22 cellular contexts compared by ENCODE assay signal in the genomic region with DNA sequence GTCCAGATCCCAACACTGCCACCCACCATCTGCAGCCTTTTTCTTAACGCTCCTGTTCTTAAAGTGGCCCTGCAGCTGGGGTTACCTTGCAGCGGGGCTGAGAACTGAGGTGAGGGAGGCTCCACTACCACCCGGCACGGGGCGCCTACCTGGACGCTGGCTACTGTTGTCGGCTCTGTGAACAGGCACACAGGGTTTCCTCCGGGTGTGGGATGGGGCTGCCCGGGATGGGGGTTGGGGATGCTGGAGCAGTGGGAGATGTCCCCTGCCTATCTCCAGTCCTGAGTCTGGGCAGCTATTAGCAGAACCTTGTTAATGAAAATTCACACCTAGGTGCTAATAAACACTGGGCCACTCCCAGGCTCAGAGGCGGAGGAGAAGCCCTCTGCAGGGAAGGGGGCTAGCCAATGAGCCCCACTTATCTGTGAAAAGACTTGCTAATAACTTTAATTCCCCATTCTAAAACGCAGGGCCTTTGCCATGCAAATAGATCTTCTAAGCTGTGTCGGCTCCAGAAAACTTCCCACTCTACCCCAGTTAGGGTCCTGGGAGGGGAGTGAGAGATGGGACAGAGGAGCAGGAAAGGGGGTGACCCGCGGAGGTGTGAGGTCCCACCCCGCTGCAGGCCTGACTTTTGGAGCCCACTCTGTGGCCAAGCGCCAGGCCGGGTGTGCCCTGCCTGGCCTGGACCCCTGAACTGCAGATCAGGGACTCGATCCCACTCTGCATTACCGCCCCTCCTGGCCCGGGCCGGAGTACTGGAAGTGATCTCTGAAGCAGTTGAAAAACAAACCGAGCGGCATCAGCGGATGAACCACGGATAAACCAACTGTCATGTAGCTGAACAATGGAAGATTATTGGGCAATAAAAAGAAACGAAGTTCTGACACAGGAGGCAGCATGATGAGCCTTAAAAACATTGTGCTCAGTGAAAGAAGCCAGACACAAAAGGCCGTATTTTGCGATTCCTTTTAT. TPM values are rescaled to one million over a fixed set of nuclear protein-coding genes. Genes with fewer than 3 reads are reported as not detected.
DNase-seq lines count a peak whose midpoint lies in the region; ATAC-seq and TF ChIP-seq lines count a peak whose summit lies in the region.
"Had no signal": no experiment of that assay in that cellular context is flagged by ENCODE, and none has a peak within 500 bp of the region (broad histone marks: within the 10 kb centered on the region; RNA-seq: fewer than 3 reads in every experiment).

No MANE protein-coding gene starts in this region.

- H3K27me3 Mint-ChIP-seq in CD4-positive, CD25-positive, alpha-beta regulatory T cell: peaks cover 29% of the 10 kb centered on the region
- peaks cover 20% of the 10 kb centered on the region for H3K27me3 Mint-ChIP-seq in endodermal cell (ENCODE audit: insufficient read depth)
- H3K27me3 Mint-ChIP-seq in nephron progenitor cell (ENCODE audit: low read depth, poor library complexity): peaks cover 11% of the 10 kb centered on the region

- no peak overlapping the region for H3K9ac ChIP-seq in endodermal cell (ENCODE audit: extremely low read depth, low read length, poor library complexity, severe bottlenecking)

- H3K4me3 ChIP-seq in CD4-positive, CD25-positive, alpha-beta regulatory T cell (ENCODE audit: low read depth, low read length): no peak overlapping the region
- H3K4me3 ChIP-seq in endodermal cell (ENCODE audit: low read length) (no peak overlapping the region), WERI-Rb-1 (ENCODE audit: low read depth, low read length) (no peak overlapping the region)
- H3K4me3 ChIP-seq: gastroesophageal sphincter, Peyer's patch had no signal

- H3K4me1 Mint-ChIP-seq in CD4-positive, CD25-positive, alpha-beta regulatory T cell: peaks cover 0 to 12% (median 3%) of the 10 kb centered on the region in 4 donors
- H3K4me1 Mint-ChIP-seq in endodermal cell (no peaks in the 10 kb centered on the region), nephron progenitor cell (peaks cover 20% of the 10 kb centered on the region)

- no peak for ATAC-seq in CD4-positive, CD25-positive, alpha-beta regulatory T cell (ENCODE audit: low read depth in 2 of 2)
- no peak for ATAC-seq in GM21737 (IDR thresholded peaks at IDR 0.05; ENCODE audit: unreplicated experiment)
- ATAC-seq: gastroesophageal sphincter; stimulated activated naive CD8-positive, alpha-beta T cell treated with anti-CD3 and anti-CD28 coated beads, Interleukin-15, Interleukin-2, amounts not matched to agents 100 U/mL and 50 U/mL, for 24 hours had no signal

- H3K36me3 Mint-ChIP-seq in CD4-positive, CD25-positive, alpha-beta regulatory T cell: no peaks in the 10 kb centered on the region
- no peaks in the 10 kb centered on the region for H3K36me3 Mint-ChIP-seq in endodermal cell (ENCODE audit: low read depth)
- H3K36me3 Mint-ChIP-seq in nephron progenitor cell (ENCODE audit: low read depth): no peaks in the 10 kb centered on the region
- H3K36me3 Mint-ChIP-seq: IgD-negative memory B cell had no signal

- peaks cover 12% of the 10 kb centered on the region for H3K4me1 ChIP-seq in CD4-positive, CD25-positive, alpha-beta regulatory T cell (ENCODE audit: control insufficient read depth, insufficient read depth, low read length, poor library complexity, severe bottlenecking)
- H3K4me1 ChIP-seq in endodermal cell (ENCODE audit: control insufficient read depth, insufficient read depth, low read length): no peaks in the 10 kb centered on the region

- H3K27ac ChIP-seq in CD4-positive, CD25-positive, alpha-beta regulatory T cell (ENCODE audit: insufficient read depth, low read length, poor library complexity, severe bottlenecking): no peak overlapping the region
- no peak overlapping the region for H3K27ac ChIP-seq in endodermal cell (ENCODE audit: low read depth, low read length)
- H3K27ac ChIP-seq in WERI-Rb-1: no peak overlapping the region
- H3K27ac ChIP-seq: brain microvascular endothelial cell, gastroesophageal sphincter, Peyer's patch had no signal

- no peaks in the 10 kb centered on the region for H3K27me3 ChIP-seq in CD4-positive, CD25-positive, alpha-beta regulatory T cell (ENCODE audit: control insufficient read depth, insufficient read depth, low read length)
- H3K27me3 ChIP-seq in endodermal cell (ENCODE audit: control insufficient read depth, insufficient read depth, low read length, poor library complexity, severe bottlenecking) (peaks cover 84% of the 10 kb centered on the region), WERI-Rb-1 (ENCODE audit: insufficient read depth, low read depth, severe bottlenecking) (no peaks in the 10 kb centered on the region)
- H3K27me3 ChIP-seq: Peyer's patch had no signal

- no peak for DNase-seq in CD4-positive, CD25-positive, alpha-beta regulatory T cell
- DNase-seq in MV-4-11 (lab: John Stamatoyannopoulos, UW) (peak; percentile 15), endodermal cell (peak; percentile 82), nephron progenitor cell (no peak), WERI-Rb-1 (no peak), NCI-H2227 treated with DMSO at 0.1 percent for 48 hours (lab: John Stamatoyannopoulos, UW) (no peak)
- DNase-seq in effector CD4-positive, alpha-beta T cell: no peak
- DNase-seq: activated CD4-positive, alpha-beta T cell treated with anti-CD3 and anti-CD28 coated beads, Interleukin-2, amount 50 U/mL, for 1 hour; activated naive CD4-positive, alpha-beta T cell treated with anti-CD3 and anti-CD28 coated beads, Interleukin-2, amount 50 U/mL, for 16 hours; brain microvascular endothelial cell; NCI-H1105; NCI-H748 treated with DMSO at 0.1 percent for 48 hours; Peyer's patch; stimulated activated CD4-positive, alpha-beta T cell treated with anti-CD3 and anti-CD28 coated beads, Interleukin-15, amount 100 ng/mL, for 24 hours; stimulated activated naive CD8-positive, alpha-beta T cell treated with anti-CD3 and anti-CD28 coated beads, Interleukin-15, Interleukin-2, amounts not matched to agents 100 U/mL and 50 U/mL, for 24 hours had no signal

- H3K27ac Mint-ChIP-seq in CD4-positive, CD25-positive, alpha-beta regulatory T cell: no peak overlapping the region
- no peak overlapping the region for H3K27ac Mint-ChIP-seq in endodermal cell
- H3K27ac Mint-ChIP-seq in nephron progenitor cell: no peak overlapping the region
- H3K27ac Mint-ChIP-seq: dendritic cell treated with granulocyte-macrophage colony-stimulating factor and Interleukin-4, amounts not matched to agents 40 ng/mL and 50 ng/mL, for 4 days had no signal

- H3K4me3 Mint-ChIP-seq in CD4-positive, CD25-positive, alpha-beta regulatory T cell: peak overlapping the region in 3 of 4 donors; percentile 35 to 86 (median 50)
- H3K4me3 Mint-ChIP-seq in endodermal cell (no peak overlapping the region), nephron progenitor cell (peak overlapping the region; percentile 72)
- H3K4me3 Mint-ChIP-seq: dendritic cell treated with granulocyte-macrophage colony-stimulating factor and Interleukin-4, amounts not matched to agents 40 ng/mL and 50 ng/mL, for 4 days had no signal

- TF ChIP-seq CTCF in endodermal cell (conservative IDR thresholded peaks at IDR 0.05) (no peak), nephron progenitor cell (IDR thresholded peaks at IDR 0.05) (no peak), WERI-Rb-1 (IDR thresholded peaks at IDR 0.05; ENCODE audit: low read depth, low read length) (no peak)

- no peaks in the 10 kb centered on the region for H3K9me3 ChIP-seq in CD4-positive, CD25-positive, alpha-beta regulatory T cell (ENCODE audit: control insufficient read depth in 2 of 2, low read length in 2 of 2)
- H3K9me3 ChIP-seq in endodermal cell (ENCODE audit: control insufficient read depth, low read length) (no peaks in the 10 kb centered on the region), WERI-Rb-1 (ENCODE audit: severe bottlenecking) (no peaks in the 10 kb centered on the region)
- H3K9me3 ChIP-seq: gastroesophageal sphincter, Peyer's patch had no signal

- no peaks in the 10 kb centered on the region for H3K36me3 ChIP-seq in CD4-positive, CD25-positive, alpha-beta regulatory T cell (ENCODE audit: control insufficient read depth, insufficient read depth, low read length)
- no peaks in the 10 kb centered on the region for H3K36me3 ChIP-seq in endodermal cell (ENCODE audit: control insufficient read depth, insufficient read depth, low read length)
- no peaks in the 10 kb centered on the region for H3K36me3 ChIP-seq in WERI-Rb-1
- H3K36me3 ChIP-seq: brain microvascular endothelial cell, gastroesophageal sphincter, Peyer's patch had no signal

- whole genome bisulfite sequencing in endodermal cell (ENCODE audit: insufficient coverage in 1 of 2, insufficient read length in 1 of 2), 2 experiments: 12 to 22% methylated on average over 13 to 28 of the region's 28 CpGs

- H3K9me3 Mint-ChIP-seq in CD4-positive, CD25-positive, alpha-beta regulatory T cell: peaks cover 0 to 3% (median 0%) of the 10 kb centered on the region in 7 donors
- H3K9me3 Mint-ChIP-seq in endodermal cell (no peaks in the 10 kb centered on the region), nephron progenitor cell (no peaks in the 10 kb centered on the region)
- H3K9me3 Mint-ChIP-seq: dendritic cell treated with granulocyte-macrophage colony-stimulating factor and Interleukin-4, amounts not matched to agents 40 ng/mL and 50 ng/mL, for 4 days; IgD-negative memory B cell had no signal

RNA-seq across cellular contexts. Expression of gene MESP1, which starts 3.1 kb away (rescaled TPM):
- total RNA-seq in CD4-positive, CD25-positive, alpha-beta regulatory T cell: 0.37 TPM
- 1 to 10 TPM in 1 of 4 donors, under 1 TPM in 3; 0.20 to 1.9 (median 0.34) TPM for polyA plus RNA-seq in CD4-positive, CD25-positive, alpha-beta regulatory T cell
- under 1 TPM in 1 of 2 donors, not detected in 1; 0.22 TPM for total RNA-seq in endodermal cell
- polyA plus RNA-seq in endodermal cell (2013, experiment 1 of 2): 0.71 TPM
- polyA plus RNA-seq in endodermal cell (2013, experiment 2 of 2): 1.6 TPM

RNA-seq across cellular contexts. Expression of gene MESP2, which starts 28.1 kb away (rescaled TPM):
- not detected for total RNA-seq in CD4-positive, CD25-positive, alpha-beta regulatory T cell
- not detected for polyA plus RNA-seq in CD4-positive, CD25-positive, alpha-beta regulatory T cell
- total RNA-seq in endodermal cell: 1 to 10 TPM in 1 of 2 donors, under 1 TPM in 1; 0.22 to 1.3 TPM
- polyA plus RNA-seq in endodermal cell (2013, experiment 1 of 2): 0.68 TPM
- 0.54 TPM for polyA plus RNA-seq in endodermal cell (2013, experiment 2 of 2)
- total RNA-seq: gastroesophageal sphincter, lung microvascular endothelial cell, Peyer's patch had no signal
- polyA plus RNA-seq: IgD-negative memory B cell, neural cell had no signal

RNA-seq across cellular contexts. Expression of gene WDR93, which starts 57.4 kb away (rescaled TPM):
- total RNA-seq in CD4-positive, CD25-positive, alpha-beta regulatory T cell: not detected
- not detected for polyA plus RNA-seq in CD4-positive, CD25-positive, alpha-beta regulatory T cell
- total RNA-seq in endodermal cell: under 1 TPM; 0.24 to 0.64 TPM
- 0.11 TPM for polyA plus RNA-seq in endodermal cell (2013, experiment 1 of 2)
- polyA plus RNA-seq in endodermal cell (2013, experiment 2 of 2): 0.25 TPM
- total RNA-seq: epithelial cell of proximal tubule, lung microvascular endothelial cell had no signal
- polyA plus RNA-seq: IgD-negative memory B cell had no signal

RNA-seq across cellular contexts. Expression of gene PEX11A, which starts 57.4 kb away (rescaled TPM):
- total RNA-seq in CD4-positive, CD25-positive, alpha-beta regulatory T cell: 1.2 TPM
- polyA plus RNA-seq in CD4-positive, CD25-positive, alpha-beta regulatory T cell: 1 to 10 TPM in 3 of 4 donors, not detected in 1; 1.5 to 3.7 (median 1.9) TPM
- 1 to 10 TPM; 2.7 to 4.0 TPM for total RNA-seq in endodermal cell
- 5.1 TPM for polyA plus RNA-seq in endodermal cell (2013, experiment 1 of 2)
- 4.6 TPM for polyA plus RNA-seq in endodermal cell (2013, experiment 2 of 2)

Comparison
In these comparisons a context has a peak if more than half of its experiments do, and no peak if none do; other contexts are left out.
1. DNase-seq: peak in MV-4-11 (single experiment) and endodermal cell (single experiment); none in CD4-positive, CD25-positive, alpha-beta regulatory T cell (0 of 3), nephron progenitor cell (single experiment), effector CD4-positive, alpha-beta T cell (single experiment), WERI-Rb-1 (single experiment) and NCI-H2227 treated with DMSO at 0.1 percent for 48 hours (single experiment).